8 cellular contexts compared by ENCODE assay signal in the genomic region with DNA sequence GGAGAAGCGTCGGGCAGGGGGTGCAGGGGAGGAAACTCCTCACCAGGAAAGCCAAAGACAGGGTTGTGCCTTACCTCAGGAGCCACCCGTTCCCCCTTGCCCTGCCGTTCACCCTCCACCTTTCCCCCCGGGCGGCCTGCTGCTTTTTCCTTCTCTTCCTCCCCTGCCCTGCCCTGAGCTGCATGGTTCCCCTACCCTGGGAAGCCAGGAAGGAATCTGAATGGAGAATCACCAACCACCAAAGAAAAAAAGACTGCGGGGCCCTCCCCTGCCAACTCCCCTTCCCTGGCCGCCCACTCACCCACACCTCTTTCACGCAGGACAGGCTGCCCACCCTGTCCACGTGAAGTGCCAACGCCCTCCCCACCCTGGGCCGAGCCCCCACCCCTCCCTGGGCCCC. TPM values are rescaled to one million over a fixed set of nuclear protein-coding genes. Genes with fewer than 3 reads are reported as not detected.
DNase-seq lines count a peak whose midpoint lies in the region; ATAC-seq, FAIRE-seq and TF ChIP-seq lines count a peak whose summit lies in the region.

No MANE protein-coding gene starts in this region.

- H3K79me2 ChIP-seq in SU-DHL-6 (ENCODE audit: insufficient read depth, low read length), result peaks cover 41% of the 10 kb centered on the region

- WGBS in transverse colon (ENCODE audit: low coverage in 1 of 2), 2 donors, result 3% methylated on average over 12 of the region's 12 CpGs; no CpG with 5 or more reads in 1 of the 2 donors

- H3K4me1 ChIP-seq in mucosa of rectum (ENCODE audit: control insufficient read depth in 2 of 2, insufficient read depth in 2 of 2, low read length in 2 of 2) (peaks cover 23 to 44% of the 10 kb centered on the region in 2 donors), transverse colon (peaks cover 23 to 56% (median 38%) of the 10 kb centered on the region in 4 donors)

- H3K4me3 ChIP-seq in GM12864 (ENCODE audit: low read depth, low read length) (peak overlapping the region; percentile 93), SU-DHL-6 (ENCODE audit: insufficient read depth, low read length, poor library complexity, severe bottlenecking) (peak overlapping the region; percentile 85), mucosa of rectum (ENCODE audit: low read length in 2 of 2) (peak overlapping the region; percentile 93 to 99), transverse colon (peak overlapping the region; percentile 11 to 69 (median 60))

- DNase-seq in GM12864 (ENCODE audit: low read depth) (no peak), chondrocyte (ENCODE audit: low spot score) (no peak), transverse colon (peak; percentile 23), NCI-H2171 (lab: John Stamatoyannopoulos, UW) (no peak), frontal cortex (ENCODE audit: low spot score in 2 of 2) (no peak)

- no peak for FAIRE-seq in frontal cortex (lab: Jason Lieb, UNC)

- peak overlapping the region; percentile 60 for H3K4me2 ChIP-seq in SU-DHL-6 (ENCODE audit: low read depth, low read length, poor library complexity, severe bottlenecking)

- H3K36me3 Mint-ChIP-seq in chondrocyte (ENCODE audit: low read depth), result peaks cover 7% of the 10 kb centered on the region

- H3K9ac ChIP-seq in SU-DHL-6 (ENCODE audit: low read length) (peak overlapping the region; percentile 90), mucosa of rectum (ENCODE audit: low read depth in 1 of 2, low read length in 2 of 2) (peak overlapping the region; percentile 72 to 98)

- H3K9me2 ChIP-seq in SU-DHL-6 (replicated peaks; ENCODE audit: insufficient read depth, low read length), result no peaks in the 10 kb centered on the region

- peaks cover 36% of the 10 kb centered on the region for H3K4me1 Mint-ChIP-seq in chondrocyte (ENCODE audit: low read depth)

- peaks cover 21% of the 10 kb centered on the region for H3F3A ChIP-seq in SU-DHL-6 (ENCODE audit: insufficient read depth)

- no peak overlapping the region for H2AFZ ChIP-seq in SU-DHL-6 (ENCODE audit: low read depth, low read length, severe bottlenecking)

- TF ChIP-seq EP300 in transverse colon (IDR thresholded peaks at IDR 0.05; ENCODE audit: low read depth), result no peak

- 0 out of 2 replicates have a peak, but pooled peaks cover 17% of the 10 kb centered on the region for H3K36me3 ChIP-seq in SU-DHL-6 (ENCODE audit: low read length)
- H3K36me3 ChIP-seq in mucosa of rectum (ENCODE audit: control insufficient read depth in 2 of 2, insufficient read depth in 2 of 2, low read length in 2 of 2), result peaks cover 4 to 13% of the 10 kb centered on the region in 2 donors
- peaks cover 0 to 3% (median 1%) of the 10 kb centered on the region in 4 donors for H3K36me3 ChIP-seq in transverse colon

- H4K20me1 ChIP-seq in SU-DHL-6 (ENCODE audit: low read depth, low read length), result no peaks in the 10 kb centered on the region

- TF ChIP-seq POLR2A in transverse colon (IDR thresholded peaks at IDR 0.05), result no peak

- peak overlapping the region; percentile 91 for H3K27ac ChIP-seq in SU-DHL-6 (ENCODE audit: low read depth, low read length)
- H3K27ac ChIP-seq in mucosa of rectum (ENCODE audit: low read depth in 2 of 2, low read length in 2 of 2), result peak overlapping the region; percentile 100
- peak overlapping the region; percentile 95 to 100 (median 98) for H3K27ac ChIP-seq in transverse colon

- H3K27me3 ChIP-seq in SU-DHL-6 (ENCODE audit: low read length) (no peaks in the 10 kb centered on the region), mucosa of rectum (ENCODE audit: control insufficient read depth in 2 of 2, insufficient read depth in 2 of 2, low read length in 2 of 2) (no peaks in the 10 kb centered on the region), transverse colon (no peaks in the 10 kb centered on the region)

- no peaks in the 10 kb centered on the region for H3K9me3 Mint-ChIP-seq in chondrocyte (ENCODE audit: low read depth)

- H3K4me3 Mint-ChIP-seq in chondrocyte (ENCODE audit: unreplicated experiment), result peak overlapping the region; percentile 95

- TF ChIP-seq CTCF in GM12864 (IDR thresholded peaks at IDR 0.05; ENCODE audit: low read depth, low read length, missing control alignments) (no peak), SU-DHL-6 (IDR thresholded peaks at IDR 0.05; ENCODE audit: insufficient read depth, low read length, poor library complexity, severe bottlenecking) (no peak), chondrocyte (IDR thresholded peaks at IDR 0.05) (no peak), transverse colon (IDR thresholded peaks at IDR 0.05) (no peak)

- no peaks in the 10 kb centered on the region for H3K27me3 Mint-ChIP-seq in chondrocyte (ENCODE audit: low read depth)

- H3K27ac Mint-ChIP-seq in chondrocyte (ENCODE audit: unreplicated experiment), result peak overlapping the region; percentile 100

- in situ Hi-C loops in transverse colon (cut with MboI; ENCODE audit: low pct_ligation_motif_present in 1 of 4, low pct_unique_long_range_greater_than_20kb in 1 of 4, low sequenced_read_pairs in 3 of 4), result no loop called here

- ATAC-seq in HG03159 (IDR thresholded peaks at IDR 0.05; ENCODE audit: unreplicated experiment), result no peak

- no peaks in the 10 kb centered on the region for H3K9me3 ChIP-seq in SU-DHL-6 (ENCODE audit: insufficient read depth, low read length)
- H3K9me3 ChIP-seq in mucosa of rectum (ENCODE audit: control insufficient read depth in 2 of 2, low read length in 2 of 2), result no peaks in the 10 kb centered on the region
- no peaks in the 10 kb centered on the region for H3K9me3 ChIP-seq in transverse colon

- intact Hi-C loops in transverse colon (cut with DNase I; ENCODE audit: low total_unique reads), result no loop called here

RNA-seq across cellular contexts. Expression of a gene that starts 0.8 kb away (rescaled TPM):
- total RNA-seq in chondrocyte (26.8 to 36.6 TPM (median 28.4 TPM) in 3 replicates), transverse colon (10 to 100 TPM; 17.7 to 61.6 (median 50.2) TPM), frontal cortex (20.0 TPM)

RNA-seq across cellular contexts. Expression of a gene that starts 24.7 kb away (rescaled TPM):
- 52.7 to 61.2 TPM (median 58.4 TPM) in 3 replicates for total RNA-seq in chondrocyte
- total RNA-seq in transverse colon, result 100 to 1,000 TPM in 1 of 4 donors, 10 to 100 TPM in 3; 23.3 to 100 (median 56.5) TPM
- total RNA-seq in frontal cortex, result 119 TPM

RNA-seq across cellular contexts. Expression of a gene that starts 25.0 kb away (rescaled TPM):
- total RNA-seq in chondrocyte (49.2 to 58.3 TPM (median 51.1 TPM) in 3 replicates), transverse colon (100 to 1,000 TPM in 3 of 4 donors, 10 to 100 TPM in 1; 73.2 to 185 (median 131) TPM), frontal cortex (26.1 TPM)

RNA-seq across cellular contexts. Expression of a gene that starts 49.5 kb away (rescaled TPM):
- total RNA-seq in chondrocyte (not detected in 3 replicates), transverse colon (10 to 100 TPM in 1 of 4 donors, 1 to 10 TPM in 1, not detected in 2; 6.6 to 77.8 TPM), frontal cortex (not detected)
